Comparison of ENCODE assay signal across 16 cellular contexts in genomic region chr2:205741256-205741978, GRCh38.
"Had no signal": no experiment of that assay in that cellular context is flagged by ENCODE, and none has a peak within 500 bp of the region (broad histone marks: within the 10 kb centered on the region; RNA-seq: fewer than 3 reads in every experiment).

No MANE protein-coding gene starts in this region.

- DNase-seq: activated CD4-positive, alpha-beta T cell treated with anti-CD3 and anti-CD28 coated beads for 1 hour; activated CD4-positive, alpha-beta T cell treated with anti-CD3 and anti-CD28 coated beads, Interleukin-2, amount 50 U/mL, for 1 hour; activated CD8-positive, alpha-beta T cell treated with anti-CD3 and anti-CD28 coated beads, Interleukin-2, amount 10 ng/mL, durations not matched to agents 7 days and 5 days; activated T-cell treated with anti-CD3 and anti-CD28 coated beads, Interleukin-2, amount 50 U/mL, for 1 hour; adrenal gland; effector memory CD4-positive, alpha-beta T cell; head of caudate nucleus; hypothalamus; left ventricle myocardium superior; mammary epithelial cell; natural killer cell; retina; stimulated activated CD4-positive, alpha-beta T cell treated with anti-CD3 and anti-CD28 coated beads, Interleukin-4, amount 100 ng/mL, for 1 hour; stimulated activated naive CD4-positive, alpha-beta T cell treated with Interleukin-2 at 50 U/mL for 16 hours; tibial artery had no signal

- H3K9me3 ChIP-seq: adrenal gland, tibial artery had no signal

- H3K27me3 ChIP-seq: adrenal gland, tibial artery had no signal

- H3K4me3 ChIP-seq: adrenal gland, tibial artery had no signal

- H3K4me1 ChIP-seq: tibial artery had no signal

- H3K27ac ChIP-seq: adrenal gland, tibial artery had no signal

- ATAC-seq: activated CD8-positive, alpha-beta T cell treated with anti-CD3 and anti-CD28 coated beads, Interleukin-2, amount 10 ng/mL, durations not matched to agents 7 days and 5 days; activated T-helper 17 cell treated with anti-CD3 and anti-CD28 coated beads, Interleukin-2, amount 50 U/mL, for 72 hours; left ventricle myocardium superior; natural killer cell had no signal
